1 cellular context compared by ENCODE assay signal in genomic region chr1:24021403-24022266, GRCh38.
A peak's percentile ranks its signal among the peaks of the same experiment; 100 is the strongest.
TF ChIP-seq lines count a peak whose summit lies in the region.

No MANE protein-coding gene starts in this region.

TF ChIP-seq in HepG2, 621 proteins besides CTCF, POLR2A, EP300 and RAD21 (continued from another document and continues in another):
- TF ChIP-seq ZBTB2 (CRISPR knock-in tag; IDR thresholded peaks at IDR 0.05; ENCODE audit: low read depth) (peak; percentile 63; the same call in 1 of the 2 replicates), ZNF274 (CRISPR knock-in tag; IDR thresholded peaks at IDR 0.05) (peak; percentile 76; the same call in 1 of the 2 replicates), CENPBD1 (CRISPR knock-in tag; IDR thresholded peaks at IDR 0.05; ENCODE audit: borderline replicate concordance, low read depth) (no peak), DMTF1 (CRISPR knock-in tag; IDR thresholded peaks at IDR 0.05) (no peak), NRL (CRISPR knock-in tag; IDR thresholded peaks at IDR 0.05; ENCODE audit: borderline replicate concordance) (no peak), MYNN (CRISPR knock-in tag; IDR thresholded peaks at IDR 0.05; ENCODE audit: low read depth) (0 out of 2 replicates have a peak, but pooled peaks have one; percentile 25), MNT (IDR thresholded peaks at IDR 0.05) (0 out of 2 replicates have a peak, but pooled peaks have one; percentile 16), CBX1 (IDR thresholded peaks at IDR 0.05; ENCODE audit: low read depth) (peak; percentile 59), FOXA3 (CRISPR knock-in tag; IDR thresholded peaks at IDR 0.05) (peak; percentile 94), ZNF160 (CRISPR knock-in tag; IDR thresholded peaks at IDR 0.05) (no peak), HNRNPL (IDR thresholded peaks at IDR 0.05; ENCODE audit: low read depth, low read length) (0 out of 2 replicates have a peak, but pooled peaks have one; percentile 53), ZNF337 (CRISPR knock-in tag; IDR thresholded peaks at IDR 0.05; ENCODE audit: borderline replicate concordance, low read depth) (0 out of 2 replicates have a peak, but pooled peaks have one; percentile 46), MXD1 (CRISPR knock-in tag; IDR thresholded peaks at IDR 0.05) (no peak), ETS1 (CRISPR knock-in tag; IDR thresholded peaks at IDR 0.05) (no peak), SP2 (CRISPR knock-in tag; IDR thresholded peaks at IDR 0.05) (0 out of 2 replicates have a peak, but pooled peaks have one; percentile 23), HIC2 (CRISPR knock-in tag; IDR thresholded peaks at IDR 0.05; ENCODE audit: low read depth) (peak; percentile 30; the same call in 1 of the 2 replicates), ZSCAN21 (CRISPR knock-in tag; IDR thresholded peaks at IDR 0.05; ENCODE audit: borderline replicate concordance) (peak; percentile 77; the same call in 1 of the 2 replicates), NFIC (IDR thresholded peaks at IDR 0.05; ENCODE audit: low read length) (peak; percentile 95), MEF2D (CRISPR knock-in tag; IDR thresholded peaks at IDR 0.05) (peak; percentile 91), ARNT (IDR thresholded peaks at IDR 0.05) (no peak), ZBTB37 (CRISPR knock-in tag; IDR thresholded peaks at IDR 0.05) (peak; percentile 74; the same call in 1 of the 2 replicates), RFX1 (IDR thresholded peaks at IDR 0.05) (no peak), ATAD3A (CRISPR knock-in tag; IDR thresholded peaks at IDR 0.05) (no peak), ZNF883 (CRISPR knock-in tag; IDR thresholded peaks at IDR 0.05; ENCODE audit: not compliant biosample characterization) (peak; percentile 77), CREM (IDR thresholded peaks at IDR 0.05) (peak; percentile 94), CREM (CRISPR knock-in tag; IDR thresholded peaks at IDR 0.05) (no peak), SIX4 (CRISPR knock-in tag; IDR thresholded peaks at IDR 0.05) (peak; percentile 88), NCOA2 (CRISPR knock-in tag; IDR thresholded peaks at IDR 0.05) (peak; percentile 97), ZNF180 (CRISPR knock-in tag; IDR thresholded peaks at IDR 0.05; ENCODE audit: borderline replicate concordance, low read depth) (0 out of 2 replicates have a peak, but pooled peaks have one; percentile 61), TRIM22 (IDR thresholded peaks at IDR 0.05) (no peak), REST (IDR thresholded peaks at IDR 0.05; ENCODE audit: borderline replicate concordance in 1 of 2, low read depth in 1 of 2, low read length in 2 of 2) (peak in 1 of 2 experiments; percentile 72; a peak in 1 of 4 replicates), AHR (CRISPR knock-in tag; IDR thresholded peaks at IDR 0.05) (peak; percentile 56; the same call in 1 of the 2 replicates), AGO1 (IDR thresholded peaks at IDR 0.05; ENCODE audit: low read depth, low read length, poor library complexity, severe bottlenecking) (no peak), EZH2 (conservative IDR thresholded peaks at IDR 0.05; ENCODE audit: low read depth, low read length) (no peak), NR3C1 (CRISPR knock-in tag; IDR thresholded peaks at IDR 0.05) (no peak), HNF1B (CRISPR knock-in tag; IDR thresholded peaks at IDR 0.05) (peak; percentile 89), ATF4 (CRISPR knock-in tag; IDR thresholded peaks at IDR 0.05) (peak in 1 of 2 experiments; percentile 59; a peak in 1 of 4 replicates), SMAD3 (CRISPR knock-in tag; IDR thresholded peaks at IDR 0.05) (peak; percentile 39; the same call in 1 of the 2 replicates)
